ENCODE assay signal across 15 cellular contexts in the genomic region with DNA sequence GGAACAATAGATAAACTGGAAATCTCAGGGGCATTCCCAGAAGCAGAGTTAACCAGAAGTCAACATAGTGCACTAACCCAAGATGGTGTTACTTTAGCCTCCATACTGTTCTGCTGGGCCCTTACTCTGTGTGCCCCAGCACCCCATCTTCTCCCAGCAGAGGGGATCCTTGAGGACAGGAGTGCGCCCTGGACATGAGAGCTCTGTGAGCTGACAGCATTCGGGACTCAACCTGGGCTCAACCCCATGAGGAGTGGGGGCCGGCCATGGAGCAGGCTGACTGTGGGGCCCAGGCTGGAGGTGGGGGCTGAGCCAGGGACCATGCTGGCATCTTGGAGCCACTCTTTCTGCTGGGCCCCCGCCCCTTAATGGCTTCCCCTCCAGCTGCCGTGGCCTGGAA.
DNase-seq lines count a peak whose midpoint lies in the region; TF ChIP-seq lines count a peak whose summit lies in the region.
"Had no signal": no experiment of that assay in that cellular context is flagged by ENCODE, and none has a peak within 500 bp of the region (broad histone marks: within the 10 kb centered on the region; RNA-seq: fewer than 3 reads in every experiment).

No MANE protein-coding gene starts in this region.

- H3K9me3 ChIP-seq in Loucy (ENCODE audit: insufficient read depth, low read depth, low read length) (peaks cover 8% of the 10 kb centered on the region; the same call in 1 of the 2 replicates), GM23248 (ENCODE audit: low read depth) (no peaks in the 10 kb centered on the region)

- TF ChIP-seq CTCF in Loucy (conservative IDR thresholded peaks at IDR 0.05; ENCODE audit: low read length): no peak

- peak overlapping the region; percentile 68 for H3K4me3 ChIP-seq in Loucy (ENCODE audit: low read length, poor library complexity, severe bottlenecking)
- no peak overlapping the region for H3K4me3 ChIP-seq in GM23248
- H3K4me3 ChIP-seq: GM23338 had no signal

- no peaks in the 10 kb centered on the region for H3K9me2 ChIP-seq in Loucy (replicated peaks; ENCODE audit: low read depth, low read length)
- H3K9me2 ChIP-seq in GM23248 (ENCODE audit: insufficient read depth): no peaks in the 10 kb centered on the region

- H4K20me1 ChIP-seq in Loucy (ENCODE audit: insufficient read depth, low read length, poor library complexity, severe bottlenecking) (no peaks in the 10 kb centered on the region), GM23248 (ENCODE audit: insufficient read depth) (no peaks in the 10 kb centered on the region)

- H3K27ac ChIP-seq in GM23248: no peak overlapping the region

- H3K4me1 ChIP-seq in Loucy (ENCODE audit: insufficient read depth, low read length, poor library complexity, severe bottlenecking) (peaks cover 72% of the 10 kb centered on the region), GM23248 (ENCODE audit: insufficient read depth) (peaks cover 12% of the 10 kb centered on the region)

- H3K4me2 ChIP-seq in Loucy (ENCODE audit: low read depth, low read length, poor library complexity, severe bottlenecking) (peak overlapping the region; percentile 88), GM23248 (ENCODE audit: unreplicated experiment) (no peak overlapping the region)
- H3K4me2 ChIP-seq: GM23338 had no signal

- H3F3A ChIP-seq in Loucy (ENCODE audit: low read depth) (peaks cover 25% of the 10 kb centered on the region), GM23248 (ENCODE audit: insufficient read depth) (no peaks in the 10 kb centered on the region)

- H3K79me2 ChIP-seq in Loucy (ENCODE audit: insufficient read depth, low read length) (peaks cover 23% of the 10 kb centered on the region; the same call in 1 of the 2 replicates), GM23248 (ENCODE audit: insufficient read depth) (no peaks in the 10 kb centered on the region)

- WGBS in GM23248 (ENCODE audit: low coverage in 1 of 2, low lambda C conversion rate in 2 of 2, missing lambda C conversion rate in 2 of 2), 2 experiments: 81 to 88% methylated on average over 4 to 5 of the region's 5 CpGs

- H2AFZ ChIP-seq in Loucy (ENCODE audit: low read length) (no peak overlapping the region), GM23248 (no peak overlapping the region)
- H2AFZ ChIP-seq: GM23338 had no signal

- H3K9ac ChIP-seq in Loucy (ENCODE audit: low read depth, low read length, poor library complexity, severe bottlenecking): peak overlapping the region; percentile 95
- H3K9ac ChIP-seq in GM23248: no peak overlapping the region

- in situ Hi-C loops in GM23248 (cut with MboI): no loop called here

- H3K27me3 ChIP-seq in Loucy (ENCODE audit: insufficient read depth, low read length, poor library complexity, severe bottlenecking): no peaks in the 10 kb centered on the region
- H3K27me3 ChIP-seq in GM23248 (replicated peaks; ENCODE audit: insufficient read depth): no peaks in the 10 kb centered on the region

- H3K36me3 ChIP-seq in Loucy (ENCODE audit: insufficient read depth, low read length) (peaks cover 5% of the 10 kb centered on the region), GM23248 (ENCODE audit: low read depth) (no peaks in the 10 kb centered on the region)

- peak; percentile 44 for DNase-seq in activated CD8-positive, alpha-beta memory T cell treated with anti-CD3 and anti-CD28 coated beads, Interleukin-2, amount 50 U/mL, for 48 hours
- DNase-seq in activated CD8-positive, alpha-beta memory T cell treated with anti-CD3 and anti-CD28 coated beads, Interleukin-2, amount 50 U/mL, for 4 hours: no peak
- DNase-seq in mucosa of gallbladder (ENCODE audit: low spot score): peak; percentile 3
- peak; percentile 31 for DNase-seq in ureter (ENCODE audit: low spot score)
- DNase-seq in GM23248: no peak
- DNase-seq in stimulated activated CD4-positive, alpha-beta T cell treated with anti-CD3 and anti-CD28 coated beads, Interleukin-4, amount 100 ng/mL, for 4 hours: no peak
- no peak for DNase-seq in NCI-H526 treated with DMSO at 0.1 percent for 48 hours (lab: John Stamatoyannopoulos, UW)
- DNase-seq: DMS79 treated with DMSO at 0.1 percent for 48 hours, Karpas-422, NCI-H187, NCI-H345, NCI-H69, SHP77 had no signal

Comparison
In these comparisons a context has a peak if more than half of its experiments do, and no peak if none do; other contexts are left out.
1. DNase-seq: peak in activated CD8-positive, alpha-beta memory T cell treated with anti-CD3 and anti-CD28 coated beads, Interleukin-2, amount 50 U/mL, for 48 hours (single experiment), mucosa of gallbladder (single experiment) and ureter (single experiment); none in activated CD8-positive, alpha-beta memory T cell treated with anti-CD3 and anti-CD28 coated beads, Interleukin-2, amount 50 U/mL, for 4 hours (single experiment), GM23248 (single experiment), stimulated activated CD4-positive, alpha-beta T cell treated with anti-CD3 and anti-CD28 coated beads, Interleukin-4, amount 100 ng/mL, for 4 hours (0 of 2) and NCI-H526 treated with DMSO at 0.1 percent for 48 hours (single experiment).